Comparison of ENCODE assay signal across 25 cellular contexts in the genomic region with DNA sequence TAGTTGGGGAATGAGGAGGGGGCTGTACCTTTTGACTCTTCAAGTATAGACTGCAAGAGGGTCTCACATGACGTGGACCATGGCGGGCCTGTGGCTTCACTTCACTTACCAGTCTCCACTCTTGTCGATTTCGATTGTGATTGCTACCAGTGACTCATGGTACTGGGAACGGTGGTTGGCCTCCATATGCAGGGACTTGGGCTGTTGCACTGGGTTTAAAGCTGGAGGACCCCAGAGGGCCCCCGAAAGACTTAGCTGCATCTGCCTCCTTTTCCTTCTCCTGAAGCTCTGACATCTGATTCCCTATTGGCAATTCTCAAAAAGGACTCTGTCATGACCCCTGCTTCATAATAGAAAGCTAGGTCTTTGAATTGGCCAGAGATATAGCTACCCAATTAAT.
"Had no signal": no experiment of that assay in that cellular context is flagged by ENCODE, and none has a peak within 500 bp of the region (broad histone marks: within the 10 kb centered on the region; RNA-seq: fewer than 3 reads in every experiment).

No MANE protein-coding gene starts in this region.

- H3K27me3 ChIP-seq: ovary, right lobe of liver, sigmoid colon, stomach, suprapubic skin, testis, tibial artery, transverse colon, upper lobe of right lung, uterus had no signal

- H3K4me1 ChIP-seq: parathyroid adenoma, uterus had no signal

- FAIRE-seq: small intestine had no signal

- H3K36me3 ChIP-seq: ovary, right lobe of liver, sigmoid colon, uterus had no signal

- H3K79me2 ChIP-seq: parathyroid adenoma had no signal

- H3K27ac ChIP-seq: ovary, parathyroid adenoma, psoas muscle, right lobe of liver, sigmoid colon, stomach, suprapubic skin, testis, tibial artery, transverse colon, upper lobe of right lung, uterus had no signal

- ATAC-seq: naive thymus-derived CD8-positive, alpha-beta T cell; psoas muscle; right cardiac atrium; right lobe of liver; stimulated activated effector memory CD8-positive, alpha-beta T cell treated with anti-CD3 and anti-CD28 coated beads, Interleukin-12 subunit alpha, Interleukin-12 subunit beta, amount 100 ng/mL, for 72 hours; stimulated activated naive B cell treated with anti-CD40 and anti-IgM and Interleukin-4, amounts not matched to agents 10 μg/mL and 1 μg/mL and 100 μg/mL, for 72 hours; upper lobe of right lung had no signal

- H3K9ac ChIP-seq: parathyroid adenoma had no signal

- H3K4me3 ChIP-seq: ovary, psoas muscle, right lobe of liver, sigmoid colon, stomach, suprapubic skin, testis, tibial artery, transverse colon, upper lobe of right lung, uterus had no signal

- H3K9me3 ChIP-seq: ovary, psoas muscle, right lobe of liver, sigmoid colon, stomach, suprapubic skin, testis, tibial artery, transverse colon, upper lobe of right lung, uterus had no signal

- DNase-seq: naive B cell; naive thymus-derived CD8-positive, alpha-beta T cell; nephron progenitor cell; occipital lobe; ovary; psoas muscle; right cardiac atrium; small intestine; stimulated activated CD4-positive, alpha-beta T cell treated with anti-CD3 and anti-CD28 coated beads, Interleukin-15, amount 100 ng/mL, for 24 hours; stimulated activated CD4-positive, alpha-beta T cell treated with anti-CD3 and anti-CD28 coated beads, Interleukin-2, amount 100 ng/mL, for 24 hours; stimulated activated CD4-positive, alpha-beta T cell treated with anti-CD3 and anti-CD28 coated beads, Interleukin-2, amount 100 ng/mL, for 48 hours; stimulated activated CD4-positive, alpha-beta T cell treated with anti-CD3 and anti-CD28 coated beads, Interleukin-4, amount 100 ng/mL, for 24 hours; stimulated activated naive B cell treated with anti-CD40 and anti-IgM and Interleukin-4, amounts not matched to agents 10 μg/mL and 1 μg/mL and 100 μg/mL, for 72 hours; stimulated activated naive CD4-positive, alpha-beta T cell treated with Interleukin-2 at 50 U/mL for 16 hours; stomach; testis; tibial artery; transverse colon; uterus had no signal

- H2AFZ ChIP-seq: parathyroid adenoma had no signal
